Comparison of ENCODE assay signal across 18 cellular contexts in genomic region chr18:24991661-24992060, GRCh38.
"Had no signal": no experiment of that assay in that cellular context is flagged by ENCODE, and none has a peak within 500 bp of the region (broad histone marks: within the 10 kb centered on the region; RNA-seq: fewer than 3 reads in every experiment).

No MANE protein-coding gene starts in this region.

- H3K4me3 ChIP-seq: pancreas, sigmoid colon, thoracic aorta had no signal

- ATAC-seq: activated CD4-positive, CD25-positive, alpha-beta regulatory T cell treated with anti-CD3 and anti-CD28 coated beads, Interleukin-2, amount 50 U/mL, for 24 hours; activated CD8-positive, alpha-beta memory T cell treated with anti-CD3 and anti-CD28 coated beads, Interleukin-2, amount 10 ng/mL, durations not matched to agents 7 days and 5 days; pancreas; SK-N-SH treated with all-trans-retinoic acid at 6 μM for 48 hours had no signal

- DNase-seq: activated CD4-positive, alpha-beta memory T cell treated with anti-CD3 and anti-CD28 coated beads, Interleukin-2, amount 10 ng/mL, durations not matched to agents 7 days and 5 days; activated CD4-positive, alpha-beta T cell treated with anti-CD3 and anti-CD28 coated beads, Interleukin-2, amount 10 ng/mL, durations not matched to agents 24 days and 14 days; activated CD8-positive, alpha-beta memory T cell treated with anti-CD3 and anti-CD28 coated beads, Interleukin-2, amount 10 ng/mL, durations not matched to agents 7 days and 5 days; activated effector memory CD4-positive, alpha-beta T cell treated with anti-CD3 and anti-CD28 coated beads, Interleukin-2, amount 50 U/mL, for 16 hours; activated naive CD4-positive, alpha-beta T cell treated with anti-CD3 and anti-CD28 coated beads, Interleukin-2, amount 10 ng/mL, durations not matched to agents 7 days and 5 days; activated T-cell treated with anti-CD3 and anti-CD28 coated beads for 4 hours; erythroblast; kidney; mammary epithelial cell; nephron progenitor cell; sigmoid colon; stimulated activated CD4-positive, alpha-beta T cell treated with anti-CD3 and anti-CD28 coated beads, Interleukin-4, amount 100 ng/mL, for 24 hours; stimulated activated naive CD4-positive, alpha-beta T cell treated with Interleukin-2 at 50 U/mL for 16 hours had no signal

- H3K27me3 ChIP-seq: pancreas, sigmoid colon had no signal

- H3K27ac ChIP-seq: pancreas, sigmoid colon, thoracic aorta, VCaP had no signal

- H3K4me1 ChIP-seq: pancreas had no signal

- H3K9me3 ChIP-seq: pancreas, sigmoid colon, thoracic aorta had no signal

- H3K36me3 ChIP-seq: pancreas, sigmoid colon, thoracic aorta had no signal
